Comparison of ENCODE assay signal across 1 cellular context in the genomic region with DNA sequence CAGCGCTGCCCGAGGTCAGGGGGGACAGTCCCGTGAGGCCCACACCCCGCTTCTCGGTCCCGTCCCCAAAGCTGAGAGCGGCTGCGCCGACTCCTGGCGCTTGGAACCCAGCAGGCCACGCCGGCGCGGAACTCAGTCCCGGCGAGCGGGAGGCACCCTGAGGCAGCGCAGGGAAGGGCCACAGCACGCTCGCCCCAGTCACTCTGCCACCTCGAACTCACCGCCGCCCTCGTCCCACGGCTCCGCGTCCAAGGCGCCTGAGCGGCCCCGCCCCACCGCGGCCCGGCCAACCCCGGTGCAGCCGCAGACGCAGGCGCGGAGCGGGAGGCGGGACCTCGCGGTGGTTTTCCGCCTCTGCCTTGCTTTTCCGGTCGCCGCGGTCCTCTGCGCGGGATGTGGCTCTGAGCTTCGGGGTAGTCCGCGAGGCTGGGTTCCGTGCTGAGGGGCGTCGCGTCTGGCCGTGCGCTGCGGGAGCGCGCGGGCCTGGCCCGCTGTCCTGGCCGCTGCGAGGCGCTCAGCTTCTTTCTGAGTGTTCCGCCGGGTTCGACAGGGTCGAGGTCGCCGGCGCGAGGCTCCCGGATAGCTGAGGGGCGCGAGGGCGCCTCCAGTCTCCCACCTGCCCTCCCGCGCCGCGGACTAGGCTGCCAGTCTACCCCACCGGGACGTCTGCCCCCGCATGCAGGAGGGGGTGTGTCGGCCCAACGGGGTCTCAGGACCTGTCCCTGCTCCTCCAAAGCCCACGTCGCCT.
TF ChIP-seq lines count a peak whose summit lies in the region.

A gene with protein sequence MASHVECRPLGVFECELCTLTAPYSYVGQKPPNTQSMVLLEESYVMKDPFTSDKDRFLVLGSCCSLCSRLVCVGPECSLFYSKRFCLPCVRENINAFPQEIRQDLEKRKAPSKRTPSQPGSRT (minus strand): TSS at position 259 of the 748 bp plus-strand sequence. CDS start 2,009 bp downstream, outside the sequence.

TF ChIP-seq in WTC11, 78 proteins besides CTCF, POLR2A, EP300 and RAD21 (continued from another document and continues in another):
- TF ChIP-seq STAT6 (CRISPR knock-in tag; conservative IDR thresholded peaks at IDR 0.05; ENCODE audit: low read depth) (0 out of 2 replicates have a peak, but pooled peaks have one; percentile 27), MXD4 (CRISPR knock-in tag; IDR thresholded peaks at IDR 0.05; ENCODE audit: borderline replicate concordance) (no peak), GABPB1 (CRISPR knock-in tag; IDR thresholded peaks at IDR 0.05) (peak; percentile 71), SOX15 (CRISPR knock-in tag; IDR thresholded peaks at IDR 0.05) (no peak), PREB (CRISPR knock-in tag; IDR thresholded peaks at IDR 0.05; ENCODE audit: borderline replicate concordance) (peak; percentile 80; the same call in 1 of the 2 replicates), PRRX2 (CRISPR knock-in tag; IDR thresholded peaks at IDR 0.05) (no peak), OVOL2 (CRISPR knock-in tag; IDR thresholded peaks at IDR 0.05; ENCODE audit: borderline replicate concordance) (no peak), E2F4 (CRISPR knock-in tag; IDR thresholded peaks at IDR 0.05; ENCODE audit: borderline replicate concordance, low read depth) (peak; percentile 92; the same call in 1 of the 2 replicates), ZNF317 (CRISPR knock-in tag; IDR thresholded peaks at IDR 0.05; ENCODE audit: borderline replicate concordance, low read depth) (peak; percentile 70), ZSCAN18 (CRISPR knock-in tag; IDR thresholded peaks at IDR 0.05) (no peak), MYBL2 (CRISPR knock-in tag; IDR thresholded peaks at IDR 0.05) (peak; percentile 93), NFE2L1 (CRISPR knock-in tag; IDR thresholded peaks at IDR 0.05) (peak; percentile 89), GRHL2 (CRISPR knock-in tag; IDR thresholded peaks at IDR 0.05; ENCODE audit: insufficient replicate concordance, severe bottlenecking) (no peak), ZMAT4 (CRISPR knock-in tag; IDR thresholded peaks at IDR 0.05) (no peak), CREB1 (CRISPR knock-in tag; IDR thresholded peaks at IDR 0.05) (no peak; the same call in 1 of the 2 replicates), ATF1 (CRISPR knock-in tag; IDR thresholded peaks at IDR 0.05) (no peak; the same call in 1 of the 2 replicates), E2F1 (CRISPR knock-in tag; IDR thresholded peaks at IDR 0.05) (no peak; the same call in none of the 2 replicates), MLX (CRISPR knock-in tag; IDR thresholded peaks at IDR 0.05) (peak; percentile 75; the same call in 1 of the 2 replicates), ERG (CRISPR knock-in tag; IDR thresholded peaks at IDR 0.05) (no peak), SMAD4 (CRISPR knock-in tag; IDR thresholded peaks at IDR 0.05) (peak; percentile 89; the same call in 1 of the 2 replicates), RORB (CRISPR knock-in tag; IDR thresholded peaks at IDR 0.05) (no peak), ZNF121 (CRISPR knock-in tag; IDR thresholded peaks at IDR 0.05) (0 out of 2 replicates have a peak, but pooled peaks have one; percentile 3), TEAD4 (CRISPR knock-in tag; IDR thresholded peaks at IDR 0.05) (peak; percentile 80; the same call in 1 of the 2 replicates), FOXJ3 (CRISPR knock-in tag; IDR thresholded peaks at IDR 0.05; ENCODE audit: borderline replicate concordance) (no peak), TEAD1 (CRISPR knock-in tag; IDR thresholded peaks at IDR 0.05) (peak; percentile 86; the same call in 1 of the 2 replicates), ZNF512 (CRISPR knock-in tag; IDR thresholded peaks at IDR 0.05; ENCODE audit: borderline replicate concordance) (no peak), IRF2 (CRISPR knock-in tag; IDR thresholded peaks at IDR 0.05; ENCODE audit: borderline replicate concordance, low read depth) (no peak), ELF4 (CRISPR knock-in tag; IDR thresholded peaks at IDR 0.05; ENCODE audit: low read depth) (peak; percentile 97), CBFB (CRISPR knock-in tag; IDR thresholded peaks at IDR 0.05; ENCODE audit: low read depth) (peak; percentile 76; the same call in 1 of the 2 replicates), NR1H2 (CRISPR knock-in tag; IDR thresholded peaks at IDR 0.05) (no peak), ZNF416 (CRISPR knock-in tag; IDR thresholded peaks at IDR 0.05) (no peak)
- TF ChIP-seq, protein P1, sequence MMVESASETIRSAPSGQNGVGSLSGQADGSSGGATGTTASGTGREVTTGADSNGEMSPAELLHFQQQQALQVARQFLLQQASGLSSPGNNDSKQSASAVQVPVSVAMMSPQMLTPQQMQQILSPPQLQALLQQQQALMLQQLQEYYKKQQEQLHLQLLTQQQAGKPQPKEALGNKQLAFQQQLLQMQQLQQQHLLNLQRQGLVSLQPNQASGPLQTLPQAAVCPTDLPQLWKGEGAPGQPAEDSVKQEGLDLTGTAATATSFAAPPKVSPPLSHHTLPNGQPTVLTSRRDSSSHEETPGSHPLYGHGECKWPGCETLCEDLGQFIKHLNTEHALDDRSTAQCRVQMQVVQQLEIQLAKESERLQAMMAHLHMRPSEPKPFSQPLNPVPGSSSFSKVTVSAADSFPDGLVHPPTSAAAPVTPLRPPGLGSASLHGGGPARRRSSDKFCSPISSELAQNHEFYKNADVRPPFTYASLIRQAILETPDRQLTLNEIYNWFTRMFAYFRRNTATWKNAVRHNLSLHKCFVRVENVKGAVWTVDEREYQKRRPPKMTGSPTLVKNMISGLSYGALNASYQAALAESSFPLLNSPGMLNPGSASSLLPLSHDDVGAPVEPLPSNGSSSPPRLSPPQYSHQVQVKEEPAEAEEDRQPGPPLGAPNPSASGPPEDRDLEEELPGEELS (CRISPR knock-in tag; IDR thresholded peaks at IDR 0.05): peak; percentile 92
- TF ChIP-seq, protein P2, sequence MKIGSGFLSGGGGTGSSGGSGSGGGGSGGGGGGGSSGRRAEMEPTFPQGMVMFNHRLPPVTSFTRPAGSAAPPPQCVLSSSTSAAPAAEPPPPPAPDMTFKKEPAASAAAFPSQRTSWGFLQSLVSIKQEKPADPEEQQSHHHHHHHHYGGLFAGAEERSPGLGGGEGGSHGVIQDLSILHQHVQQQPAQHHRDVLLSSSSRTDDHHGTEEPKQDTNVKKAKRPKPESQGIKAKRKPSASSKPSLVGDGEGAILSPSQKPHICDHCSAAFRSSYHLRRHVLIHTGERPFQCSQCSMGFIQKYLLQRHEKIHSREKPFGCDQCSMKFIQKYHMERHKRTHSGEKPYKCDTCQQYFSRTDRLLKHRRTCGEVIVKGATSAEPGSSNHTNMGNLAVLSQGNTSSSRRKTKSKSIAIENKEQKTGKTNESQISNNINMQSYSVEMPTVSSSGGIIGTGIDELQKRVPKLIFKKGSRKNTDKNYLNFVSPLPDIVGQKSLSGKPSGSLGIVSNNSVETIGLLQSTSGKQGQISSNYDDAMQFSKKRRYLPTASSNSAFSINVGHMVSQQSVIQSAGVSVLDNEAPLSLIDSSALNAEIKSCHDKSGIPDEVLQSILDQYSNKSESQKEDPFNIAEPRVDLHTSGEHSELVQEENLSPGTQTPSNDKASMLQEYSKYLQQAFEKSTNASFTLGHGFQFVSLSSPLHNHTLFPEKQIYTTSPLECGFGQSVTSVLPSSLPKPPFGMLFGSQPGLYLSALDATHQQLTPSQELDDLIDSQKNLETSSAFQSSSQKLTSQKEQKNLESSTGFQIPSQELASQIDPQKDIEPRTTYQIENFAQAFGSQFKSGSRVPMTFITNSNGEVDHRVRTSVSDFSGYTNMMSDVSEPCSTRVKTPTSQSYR (CRISPR knock-in tag; IDR thresholded peaks at IDR 0.05): 0 out of 2 replicates have a peak, but pooled peaks have one; percentile 57
- TF ChIP-seq, protein P3, sequence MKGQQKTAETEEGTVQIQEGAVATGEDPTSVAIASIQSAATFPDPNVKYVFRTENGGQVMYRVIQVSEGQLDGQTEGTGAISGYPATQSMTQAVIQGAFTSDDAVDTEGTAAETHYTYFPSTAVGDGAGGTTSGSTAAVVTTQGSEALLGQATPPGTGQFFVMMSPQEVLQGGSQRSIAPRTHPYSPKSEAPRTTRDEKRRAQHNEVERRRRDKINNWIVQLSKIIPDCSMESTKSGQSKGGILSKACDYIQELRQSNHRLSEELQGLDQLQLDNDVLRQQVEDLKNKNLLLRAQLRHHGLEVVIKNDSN (CRISPR knock-in tag; IDR thresholded peaks at IDR 0.05): peak; percentile 78
